In the genomic region with DNA sequence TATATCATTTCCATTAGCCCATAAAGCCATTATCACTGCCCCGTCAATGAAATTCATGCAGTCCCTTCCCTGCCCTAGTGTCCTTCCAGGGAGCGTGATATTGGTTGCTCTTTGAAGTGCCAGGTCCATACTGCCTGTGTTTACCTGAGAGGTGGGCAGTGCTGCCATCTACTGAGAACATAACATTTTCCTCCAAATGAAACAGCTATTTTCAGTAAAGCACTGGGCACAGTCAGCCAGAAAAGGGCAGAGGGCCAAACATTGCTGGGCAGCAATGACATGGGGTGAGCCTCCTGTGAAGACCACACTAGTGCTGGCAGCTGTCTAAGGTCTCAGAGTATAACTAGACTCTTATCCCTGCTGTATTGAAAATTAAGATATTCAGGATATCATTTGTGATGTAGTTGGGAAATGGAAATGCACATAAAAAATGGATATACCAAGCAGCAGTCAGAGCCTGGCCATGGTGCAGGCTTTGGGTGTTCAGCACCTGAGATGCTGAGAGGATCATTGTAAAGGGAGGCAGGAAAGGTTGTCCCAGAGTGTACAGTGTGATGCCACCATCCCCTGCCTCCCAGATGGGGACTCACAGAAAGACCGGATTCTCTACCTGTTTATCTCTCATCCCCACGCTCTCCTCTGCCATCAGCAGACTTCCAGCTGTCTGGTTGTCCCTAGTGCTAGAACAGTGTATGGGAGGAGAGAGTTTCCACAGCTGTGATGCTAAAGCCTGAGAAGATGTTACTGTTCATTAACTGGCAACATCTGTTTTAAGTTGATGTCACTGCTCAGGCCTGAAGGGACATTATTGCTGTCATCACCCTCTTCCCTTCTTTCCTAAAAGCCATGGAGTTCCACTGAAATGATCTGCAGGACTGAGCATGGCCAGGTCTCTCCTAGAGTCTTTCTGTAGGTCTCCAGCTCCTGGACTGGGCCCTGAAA, we compare ENCODE assay signal across 10 cellular contexts.
DNase-seq lines count a peak whose midpoint lies in the region; ATAC-seq, FAIRE-seq and TF ChIP-seq lines count a peak whose summit lies in the region.
"Had no signal": no experiment of that assay in that cellular context is flagged by ENCODE, and none has a peak within 500 bp of the region (broad histone marks: within the 10 kb centered on the region; RNA-seq: fewer than 3 reads in every experiment).

No MANE protein-coding gene starts in this region.

- no peaks in the 10 kb centered on the region for H4K20me1 ChIP-seq in SK-N-SH (ENCODE audit: insufficient read depth)

- no peak overlapping the region for H3K4me2 ChIP-seq in SK-N-SH

- DNase-seq in Right ventricle myocardium superior (no peak), right atrium auricular region (ENCODE audit: low spot score) (no peak), SK-N-SH (peak; percentile 18), glomerular visceral epithelial cell (ENCODE audit: extremely low spot score) (peak; percentile 71), urothelium cell line (ENCODE audit: low spot score) (peak; percentile 23)
- no peak for DNase-seq in activated CD4-positive, alpha-beta memory T cell treated with anti-CD3 and anti-CD28 coated beads, Interleukin-2, amount 10 ng/mL, durations not matched to agents 7 days and 5 days
- DNase-seq: activated B cell treated with CpG ODN at 0.5 μM for 24 hours, NCI-H1105 treated with DMSO at 0.1 percent for 48 hours had no signal

- H3K27ac ChIP-seq in right atrium auricular region (no peak overlapping the region), SK-N-SH (ENCODE audit: low read depth in 2 of 2, low read length in 1 of 2) (0 out of 4 replicates have a peak overlapping the region, but pooled peaks of 1 of the 2 experiments have one; percentile 16)

- TF ChIP-seq CTCF in right atrium auricular region (IDR thresholded peaks at IDR 0.05), result peak in 1 of 2 donors; percentile 26
- TF ChIP-seq CTCF in SK-N-SH (IDR thresholded peaks at IDR 0.05), result peak; percentile 41

- no peaks in the 10 kb centered on the region for H3K79me2 ChIP-seq in SK-N-SH (ENCODE audit: insufficient read depth)

- H3K4me1 ChIP-seq in right atrium auricular region, result no peaks in the 10 kb centered on the region
- peaks cover 0 to 6% of the 10 kb centered on the region in 2 experiments; a peak in 1 of 4 replicates for H3K4me1 ChIP-seq in SK-N-SH (ENCODE audit: control insufficient read depth in 1 of 2, insufficient read depth in 2 of 2, low read depth in 1 of 2, low read length in 1 of 2)

- peak; percentile 59 for TF ChIP-seq RAD21 in SK-N-SH (IDR thresholded peaks at IDR 0.05; ENCODE audit: low read length)

- H3F3A ChIP-seq in SK-N-SH (replicated peaks; ENCODE audit: insufficient read depth), result no peaks in the 10 kb centered on the region

- ATAC-seq in Right ventricle myocardium superior (ENCODE audit: poor library complexity), result peak; percentile 63
- no peak for ATAC-seq in HG02981 (IDR thresholded peaks at IDR 0.05; ENCODE audit: unreplicated experiment)
- no peak for ATAC-seq in HG03342 (IDR thresholded peaks at IDR 0.05; ENCODE audit: unreplicated experiment)

- H3K27me3 ChIP-seq in right atrium auricular region, result no peaks in the 10 kb centered on the region
- no peaks in the 10 kb centered on the region for H3K27me3 ChIP-seq in SK-N-SH (ENCODE audit: insufficient read depth)

- FAIRE-seq in urothelium cell line (lab: Jason Lieb, UNC), result no peak

- H3K36me3 Mint-ChIP-seq in activated CD4-positive, alpha-beta memory T cell treated with anti-CD3 and anti-CD28 coated beads, Interleukin-2, amount 10 ng/mL, durations not matched to agents 7 days and 5 days (ENCODE audit: low read depth), result no peaks in the 10 kb centered on the region

- H3K9me2 ChIP-seq in SK-N-SH, result no peaks in the 10 kb centered on the region

- H3K9me3 ChIP-seq in right atrium auricular region (peaks cover 0 to 18% of the 10 kb centered on the region in 2 donors), SK-N-SH (peaks cover 13% of the 10 kb centered on the region)

- no peak overlapping the region for H2AFZ ChIP-seq in SK-N-SH (ENCODE audit: low read depth)

- no peak overlapping the region for H3K4me3 Mint-ChIP-seq in activated CD4-positive, alpha-beta memory T cell treated with anti-CD3 and anti-CD28 coated beads, Interleukin-2, amount 10 ng/mL, durations not matched to agents 7 days and 5 days
- H3K4me3 Mint-ChIP-seq: activated B cell treated with CpG ODN at 0.5 μM for 24 hours had no signal

- CTCF ChIA-PET in SK-N-SH (lab: Yijun Ruan, JAX), result interaction anchor here (1.0 to 2.4 kb wide), 7 partner anchors 34 to 266 kb away, joined by 3 to 16 read pairs (median 5); partner anchors contain the start of gene CEMIP
- CTCF ChIA-PET in activated CD4-positive, alpha-beta memory T cell treated with anti-CD3 and anti-CD28 coated beads, Interleukin-2, amount 10 ng/mL, durations not matched to agents 7 days and 5 days (lab: Charles Lee), result interaction anchor here (1.4 kb wide), 1 partner anchor 263 kb away, joined by 3 read pairs; no protein-coding TSS in a partner anchor

- no peak overlapping the region for H3K9ac ChIP-seq in SK-N-SH

- POLR2A ChIA-PET in SK-N-SH (lab: Yijun Ruan, JAX), result no interaction called here
- POLR2A ChIA-PET in activated CD4-positive, alpha-beta memory T cell treated with anti-CD3 and anti-CD28 coated beads, Interleukin-2, amount 10 ng/mL, durations not matched to agents 7 days and 5 days (lab: Charles Lee), result no interaction called here

- no peak for TF ChIP-seq EP300 in SK-N-SH (IDR thresholded peaks at IDR 0.05; ENCODE audit: borderline replicate concordance in 1 of 2, low read depth in 1 of 2, low read length in 1 of 2)

- H3K9me3 Mint-ChIP-seq in activated CD4-positive, alpha-beta memory T cell treated with anti-CD3 and anti-CD28 coated beads, Interleukin-2, amount 10 ng/mL, durations not matched to agents 7 days and 5 days, result no peaks in the 10 kb centered on the region

- peaks cover 10% of the 10 kb centered on the region for H3K27me3 Mint-ChIP-seq in activated CD4-positive, alpha-beta memory T cell treated with anti-CD3 and anti-CD28 coated beads, Interleukin-2, amount 10 ng/mL, durations not matched to agents 7 days and 5 days
- H3K27me3 Mint-ChIP-seq: activated B cell treated with CpG ODN at 0.5 μM for 24 hours had no signal

- H3K27ac Mint-ChIP-seq in activated CD4-positive, alpha-beta memory T cell treated with anti-CD3 and anti-CD28 coated beads, Interleukin-2, amount 10 ng/mL, durations not matched to agents 7 days and 5 days, result no peak overlapping the region
- H3K27ac Mint-ChIP-seq: activated B cell treated with CpG ODN at 0.5 μM for 24 hours had no signal

- intact Hi-C loops in Right ventricle myocardium superior (cut with DNase I), result no loop called here

- H3K4me3 ChIP-seq in right atrium auricular region (no peak overlapping the region), SK-N-SH (ENCODE audit: low read depth in 2 of 2, low read length in 1 of 2) (no peak overlapping the region)

- 95% methylated on average over 4 of the region's 4 CpGs for WGBS in SK-N-SH (ENCODE audit: low lambda C conversion rate)

- no peaks in the 10 kb centered on the region for H3K4me1 Mint-ChIP-seq in activated CD4-positive, alpha-beta memory T cell treated with anti-CD3 and anti-CD28 coated beads, Interleukin-2, amount 10 ng/mL, durations not matched to agents 7 days and 5 days
- H3K4me1 Mint-ChIP-seq: activated B cell treated with CpG ODN at 0.5 μM for 24 hours had no signal

- no peaks in the 10 kb centered on the region for H3K36me3 ChIP-seq in right atrium auricular region
- H3K36me3 ChIP-seq in SK-N-SH (replicated peaks in 1 of 2; ENCODE audit: control insufficient read depth in 1 of 2, insufficient read depth in 2 of 2, low read length in 1 of 2), result peaks cover 4 to 34% of the 10 kb centered on the region in 2 experiments

TF ChIP-seq in SK-N-SH, 30 proteins besides CTCF, POLR2A, EP300 and RAD21:
- TF ChIP-seq NFIC (IDR thresholded peaks at IDR 0.05; ENCODE audit: borderline replicate concordance) (peak; percentile 54; the same call in 1 of the 2 replicates), SMC3 (IDR thresholded peaks at IDR 0.05; ENCODE audit: low read depth, low read length) (peak; percentile 51), CHD2 (IDR thresholded peaks at IDR 0.05; ENCODE audit: low read length, partially characterized antibody) (no peak), FOXM1 (IDR thresholded peaks at IDR 0.05; ENCODE audit: low read depth) (no peak)
- TF ChIP-seq, protein P1, sequence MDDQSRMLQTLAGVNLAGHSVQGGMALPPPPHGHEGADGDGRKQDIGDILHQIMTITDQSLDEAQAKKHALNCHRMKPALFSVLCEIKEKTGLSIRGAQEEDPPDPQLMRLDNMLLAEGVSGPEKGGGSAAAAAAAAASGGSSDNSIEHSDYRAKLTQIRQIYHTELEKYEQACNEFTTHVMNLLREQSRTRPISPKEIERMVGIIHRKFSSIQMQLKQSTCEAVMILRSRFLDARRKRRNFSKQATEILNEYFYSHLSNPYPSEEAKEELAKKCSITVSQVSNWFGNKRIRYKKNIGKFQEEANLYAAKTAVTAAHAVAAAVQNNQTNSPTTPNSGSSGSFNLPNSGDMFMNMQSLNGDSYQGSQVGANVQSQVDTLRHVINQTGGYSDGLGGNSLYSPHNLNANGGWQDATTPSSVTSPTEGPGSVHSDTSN (IDR thresholded peaks at IDR 0.05), result no peak

Comparison
In these comparisons a context has a peak if more than half of its experiments do, and no peak if none do; other contexts are left out.
1. DNase-seq: peak in SK-N-SH (single experiment), glomerular visceral epithelial cell (single experiment) and urothelium cell line (single experiment); none in Right ventricle myocardium superior (single experiment), right atrium auricular region (single experiment) and activated CD4-positive, alpha-beta memory T cell treated with anti-CD3 and anti-CD28 coated beads, Interleukin-2, amount 10 ng/mL, durations not matched to agents 7 days and 5 days (single experiment).